ENCODE assay signal across 1 cellular context in the genomic region with DNA sequence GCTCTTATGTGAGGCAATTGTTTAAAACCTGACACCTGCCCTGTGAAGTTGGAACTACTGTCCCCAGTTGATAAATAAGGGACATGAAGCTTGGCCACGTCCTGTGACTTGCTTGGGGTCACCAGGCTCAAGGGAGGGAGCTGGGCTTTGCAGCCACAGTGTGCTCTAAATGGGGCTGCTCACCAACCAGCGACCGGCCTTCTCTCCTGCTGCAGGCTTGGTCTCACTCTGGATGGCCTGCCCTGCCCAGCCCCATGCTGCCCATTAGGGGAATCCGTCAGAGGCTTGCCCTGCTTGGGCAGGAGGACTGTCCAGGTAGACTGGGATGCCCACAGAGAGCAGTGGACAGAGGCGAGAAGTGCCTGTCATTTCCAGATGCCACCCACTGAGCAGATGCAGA.
TF ChIP-seq lines count a peak whose summit lies in the region.

No MANE protein-coding gene starts in this region.

TF ChIP-seq in SK-N-SH, 30 proteins besides CTCF, POLR2A, EP300 and RAD21:
- no peak for TF ChIP-seq MXI1 (IDR thresholded peaks at IDR 0.05; ENCODE audit: low read depth, low read length)
- TF ChIP-seq, protein P1, sequence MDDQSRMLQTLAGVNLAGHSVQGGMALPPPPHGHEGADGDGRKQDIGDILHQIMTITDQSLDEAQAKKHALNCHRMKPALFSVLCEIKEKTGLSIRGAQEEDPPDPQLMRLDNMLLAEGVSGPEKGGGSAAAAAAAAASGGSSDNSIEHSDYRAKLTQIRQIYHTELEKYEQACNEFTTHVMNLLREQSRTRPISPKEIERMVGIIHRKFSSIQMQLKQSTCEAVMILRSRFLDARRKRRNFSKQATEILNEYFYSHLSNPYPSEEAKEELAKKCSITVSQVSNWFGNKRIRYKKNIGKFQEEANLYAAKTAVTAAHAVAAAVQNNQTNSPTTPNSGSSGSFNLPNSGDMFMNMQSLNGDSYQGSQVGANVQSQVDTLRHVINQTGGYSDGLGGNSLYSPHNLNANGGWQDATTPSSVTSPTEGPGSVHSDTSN (IDR thresholded peaks at IDR 0.05) = no peak
- TF ChIP-seq, protein P2, sequence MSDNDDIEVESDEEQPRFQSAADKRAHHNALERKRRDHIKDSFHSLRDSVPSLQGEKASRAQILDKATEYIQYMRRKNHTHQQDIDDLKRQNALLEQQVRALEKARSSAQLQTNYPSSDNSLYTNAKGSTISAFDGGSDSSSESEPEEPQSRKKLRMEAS (IDR thresholded peaks at IDR 0.05; ENCODE audit: low read depth) = no peak
- no peak for TF ChIP-seq NRF1 (IDR thresholded peaks at IDR 0.05; ENCODE audit: low read depth, low read length)
- no peak for TF ChIP-seq TCF12 (IDR thresholded peaks at IDR 0.05)
- TF ChIP-seq FOXM1 (IDR thresholded peaks at IDR 0.05; ENCODE audit: low read depth) = no peak
- no peak for TF ChIP-seq NFIC (IDR thresholded peaks at IDR 0.05; ENCODE audit: borderline replicate concordance)
- TF ChIP-seq CHD2 (IDR thresholded peaks at IDR 0.05; ENCODE audit: low read length, partially characterized antibody) = no peak
- TF ChIP-seq, protein P3, sequence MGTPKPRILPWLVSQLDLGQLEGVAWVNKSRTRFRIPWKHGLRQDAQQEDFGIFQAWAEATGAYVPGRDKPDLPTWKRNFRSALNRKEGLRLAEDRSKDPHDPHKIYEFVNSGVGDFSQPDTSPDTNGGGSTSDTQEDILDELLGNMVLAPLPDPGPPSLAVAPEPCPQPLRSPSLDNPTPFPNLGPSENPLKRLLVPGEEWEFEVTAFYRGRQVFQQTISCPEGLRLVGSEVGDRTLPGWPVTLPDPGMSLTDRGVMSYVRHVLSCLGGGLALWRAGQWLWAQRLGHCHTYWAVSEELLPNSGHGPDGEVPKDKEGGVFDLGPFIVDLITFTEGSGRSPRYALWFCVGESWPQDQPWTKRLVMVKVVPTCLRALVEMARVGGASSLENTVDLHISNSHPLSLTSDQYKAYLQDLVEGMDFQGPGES (IDR thresholded peaks at IDR 0.05; ENCODE audit: low read depth, low read length) = no peak
TF ChIP-seq in SK-N-SH: peak in this region for 0.
